8 cellular contexts compared by ENCODE assay signal in genomic region chr6:15420959-15421438, GRCh38.
DNase-seq lines count a peak whose midpoint lies in the region; ATAC-seq and TF ChIP-seq lines count a peak whose summit lies in the region.

No MANE protein-coding gene starts in this region.

- POLR2A ChIA-PET in RWPE1 (lab: Yijun Ruan, JAX; ENCODE audit: low non-redundant PET) = no interaction called here

- H3K9me3 Mint-ChIP-seq in endothelial cell (ENCODE audit: unreplicated experiment) = no peaks in the 10 kb centered on the region

- peak overlapping the region; percentile 76 for H3K27ac Mint-ChIP-seq in endothelial cell (ENCODE audit: unreplicated experiment)

- peaks cover 15% of the 10 kb centered on the region for H3K27me3 Mint-ChIP-seq in endothelial cell (ENCODE audit: unreplicated experiment)

- H3K4me3 Mint-ChIP-seq in endothelial cell (ENCODE audit: unreplicated experiment) = no peak overlapping the region

- TF ChIP-seq CTCF in endothelial cell (IDR thresholded peaks at IDR 0.05; ENCODE audit: unreplicated experiment) (no peak), RWPE1 (conservative IDR thresholded peaks at IDR 0.05; ENCODE audit: low read depth) (no peak)

- H3K27ac ChIP-seq in RWPE1 = no peak overlapping the region

- peak; percentile 56 for ATAC-seq in GM21360 (IDR thresholded peaks at IDR 0.05; ENCODE audit: unreplicated experiment)
- peak; percentile 58 for ATAC-seq in HG03571 (IDR thresholded peaks at IDR 0.05; ENCODE audit: unreplicated experiment)

- peaks cover 37% of the 10 kb centered on the region for H3K4me1 Mint-ChIP-seq in endothelial cell (ENCODE audit: unreplicated experiment)

- H3K36me3 Mint-ChIP-seq in endothelial cell (ENCODE audit: low read depth, unreplicated experiment) = peaks cover 37% of the 10 kb centered on the region

- CTCF ChIA-PET in RWPE1 (lab: Yijun Ruan, JAX) = interaction anchor here (0.6 to 0.7 kb wide), 2 partner anchors 132 to 727 kb away, joined by 3 read pairs; no protein-coding TSS in a partner anchor

- DNase-seq in ELF-1 (ENCODE audit: low read depth, low spot score) = peak; percentile 54
- DNase-seq in endothelial cell (ENCODE audit: low spot score) = no peak
- no peak for DNase-seq in DMS153 (lab: John Stamatoyannopoulos, UW)
- no peak for DNase-seq in cortex of kidney (lab: John Stamatoyannopoulos, UW)
- DNase-seq in GOT3 (lab: John Stamatoyannopoulos, UW) = no peak
- DNase-seq in RWPE1 (ENCODE audit: low spot score) = no peak
